In the genomic region with DNA sequence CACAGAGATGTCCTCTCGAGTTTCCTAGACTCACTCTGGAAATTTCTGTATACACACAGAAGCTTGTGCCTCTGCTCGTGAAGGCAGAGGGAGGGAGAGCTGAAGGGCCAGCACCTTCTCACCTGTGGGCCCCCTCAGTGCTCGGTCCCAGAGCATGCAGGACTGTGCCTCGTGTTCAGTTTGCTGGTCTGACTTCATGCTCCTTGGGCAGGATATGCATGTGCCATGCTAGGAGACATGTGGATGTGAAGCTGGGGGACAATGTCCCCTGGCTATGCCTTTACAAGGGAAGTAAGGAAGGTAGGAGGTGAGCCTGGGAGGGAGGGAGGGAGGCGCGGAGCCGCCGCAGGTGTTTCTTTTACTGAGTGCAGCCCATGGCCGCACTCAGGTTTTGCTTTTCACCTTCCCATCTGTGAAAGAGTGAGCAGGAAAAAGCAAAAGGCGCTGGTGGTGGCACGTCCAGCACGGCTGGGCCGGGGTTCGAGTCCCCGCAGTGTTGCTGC, we compare ENCODE assay signal across 9 cellular contexts. TPM values are rescaled to one million over a fixed set of nuclear protein-coding genes. Genes with fewer than 3 reads are reported as not detected.
DNase-seq lines count a peak whose midpoint lies in the region; ATAC-seq, FAIRE-seq and TF ChIP-seq lines count a peak whose summit lies in the region.
"Had no signal": no experiment of that assay in that cellular context is flagged by ENCODE, and none has a peak within 500 bp of the region (broad histone marks: within the 10 kb centered on the region; RNA-seq: fewer than 3 reads in every experiment).

No MANE protein-coding gene starts in this region.

- intact Hi-C loops in OCI-LY7 (cut with micrococcal nuclease; ENCODE audit: unreplicated experiment), result no loop called here

- H3K27me3 ChIP-seq in bronchial epithelial cell (ENCODE audit: control insufficient read depth, insufficient read depth, low read length), result no peaks in the 10 kb centered on the region

- H4K20me1 ChIP-seq in OCI-LY7 (ENCODE audit: insufficient read depth, low read length), result no peaks in the 10 kb centered on the region

- H3K4me3 ChIP-seq in AG10803 (ENCODE audit: low read length) (no peak overlapping the region), OCI-LY7 (ENCODE audit: low read depth, low read length, poor library complexity, severe bottlenecking) (no peak overlapping the region), bronchial epithelial cell (ENCODE audit: low read depth, low read length) (no peak overlapping the region), mesodermal cell (ENCODE audit: extremely low read depth, insufficient read depth, low read length, poor library complexity, severe bottlenecking) (no peak overlapping the region)

- H3K27ac ChIP-seq in OCI-LY7 (ENCODE audit: low read depth, low read length, poor library complexity, severe bottlenecking), result peak overlapping the region; percentile 93
- peak overlapping the region; percentile 66 for H3K27ac ChIP-seq in mesodermal cell (ENCODE audit: low read depth, low read length, severe bottlenecking)

- peaks cover 6% of the 10 kb centered on the region; the same call in 1 of the 2 replicates for H3K79me2 ChIP-seq in OCI-LY7 (ENCODE audit: insufficient read depth, low read depth, low read length)

- H3K36me3 ChIP-seq in OCI-LY7 (ENCODE audit: insufficient read depth, low read length) (no peaks in the 10 kb centered on the region), bronchial epithelial cell (ENCODE audit: control insufficient read depth, insufficient read depth, low read length) (peaks cover 14% of the 10 kb centered on the region), mesodermal cell (ENCODE audit: control insufficient read depth, insufficient read depth, low read length) (peaks cover 45% of the 10 kb centered on the region)

- H3K4me1 ChIP-seq in OCI-LY7 (ENCODE audit: insufficient read depth, low read length, poor library complexity, severe bottlenecking) (peaks cover 79% of the 10 kb centered on the region), mesodermal cell (ENCODE audit: control insufficient read depth, insufficient read depth, low read length, poor library complexity, severe bottlenecking) (peaks cover 35% of the 10 kb centered on the region)

- peak overlapping the region; percentile 74; the same call in 1 of the 2 replicates for H3K4me2 ChIP-seq in OCI-LY7 (ENCODE audit: low read length)

- no peaks in the 10 kb centered on the region for H3K9me3 ChIP-seq in OCI-LY7 (ENCODE audit: low read length)
- H3K9me3 ChIP-seq in mesodermal cell (ENCODE audit: control insufficient read depth, low read length), result no peaks in the 10 kb centered on the region

- no TSS peak for BruUV-seq in OCI-LY7 (replicated peaks; lab: Mats Ljungman, UMichigan)

- POLR2A ChIA-PET in OCI-LY7 (lab: Charles Lee), result interaction anchor here (0.7 to 2.0 kb wide), 3 partner anchors 12 to 226 kb away, joined by 4 to 6 read pairs (median 4); no protein-coding TSS in a partner anchor

- no peaks in the 10 kb centered on the region for H3K9me2 ChIP-seq in OCI-LY7 (ENCODE audit: insufficient read depth, low read length)

- 97 to 100% methylated on average over 5 to 14 of the region's 15 CpGs for WGBS in mesodermal cell (ENCODE audit: insufficient coverage in 2 of 2), 2 experiments

- DNase-seq in AG10803 (ENCODE audit: low read depth), result peak; percentile 34
- no peak for DNase-seq in OCI-LY7 (ENCODE audit: low spot score)
- DNase-seq in bronchial epithelial cell (ENCODE audit: low read depth), result peak; percentile 49
- no peak for DNase-seq in GM19239 (ENCODE audit: insufficient read length, low spot score)
- DNase-seq in DMS153 treated with DMSO at 0.1 percent for 48 hours (lab: John Stamatoyannopoulos, UW; ENCODE audit: unreplicated experiment), result no peak
- DNase-seq in HuH-7 (ENCODE audit: low spot score), result no peak
- DNase-seq: DMS 273 treated with DMSO at 0.1 percent for 48 hours had no signal

- FAIRE-seq in bronchial epithelial cell (lab: Jason Lieb, UNC), result no peak
- FAIRE-seq in GM19239 (lab: Jason Lieb, UNC), result no peak

- H2AFZ ChIP-seq in OCI-LY7 (ENCODE audit: low read length), result no peak overlapping the region

- CTCF ChIA-PET in OCI-LY7 (lab: Charles Lee; ENCODE audit: unreplicated experiment), result interaction anchor here (0.5 kb wide), 1 partner anchor 32 kb away, joined by 3 read pairs; no protein-coding TSS in a partner anchor

- ATAC-seq in HG03571 (IDR thresholded peaks at IDR 0.05; ENCODE audit: unreplicated experiment), result no peak

- TF ChIP-seq CTCF in AG10803 (conservative IDR thresholded peaks at IDR 0.05; ENCODE audit: low read length) (no peak), OCI-LY7 (conservative IDR thresholded peaks at IDR 0.05; ENCODE audit: low read length) (no peak), bronchial epithelial cell (IDR thresholded peaks at IDR 0.05; ENCODE audit: insufficient read depth, low read length, severe bottlenecking) (no peak)

RNA-seq across cellular contexts. Expression of gene NEAT1, which starts 22.6 kb away (rescaled TPM):
- total RNA-seq in OCI-LY7 (2014; rRNA removed; shearing (Covaris generic)), result 30.1 and 52.2 TPM in 2 replicates
- total RNA-seq in OCI-LY7 (2022) (390 and 440 TPM in 2 replicates), bronchial epithelial cell (114 and 133 TPM in 2 replicates)
- 32.4 TPM for polyA plus RNA-seq in mesodermal cell (2013, experiment 1 of 2)
- 28.8 TPM for polyA plus RNA-seq in mesodermal cell (2013, experiment 2 of 2)

RNA-seq across cellular contexts. Expression of gene MALAT1, which starts 53.7 kb away (rescaled TPM):
- total RNA-seq in OCI-LY7 (2014; rRNA removed; shearing (Covaris generic)), result 3,446 and 3,598 TPM in 2 replicates
- total RNA-seq in OCI-LY7 (2022), result 5,974 and 7,097 TPM in 2 replicates
- total RNA-seq in bronchial epithelial cell, result 11,095 and 16,401 TPM in 2 replicates
- 1,431 TPM for polyA plus RNA-seq in mesodermal cell (2013, experiment 1 of 2)
- polyA plus RNA-seq in mesodermal cell (2013, experiment 2 of 2), result 2,018 TPM

RNA-seq across cellular contexts. Expression of gene FRMD8, which starts 58.7 kb away (rescaled TPM):
- 36.7 and 55.8 TPM in 2 replicates for total RNA-seq in OCI-LY7 (2014; rRNA removed; shearing (Covaris generic))
- total RNA-seq in OCI-LY7 (2022), result 31.5 and 37.6 TPM in 2 replicates
- 21.9 and 66.6 TPM in 2 replicates for total RNA-seq in bronchial epithelial cell
- polyA plus RNA-seq in mesodermal cell (2013, experiment 1 of 2), result 58.2 TPM
- polyA plus RNA-seq in mesodermal cell (2013, experiment 2 of 2), result 48.4 TPM

Comparison
In these comparisons a context has a peak if more than half of its experiments do, and no peak if none do; other contexts are left out.
1. DNase-seq: peak in AG10803 (single experiment) and bronchial epithelial cell (single experiment); none in OCI-LY7 (single experiment), GM19239 (single experiment), DMS153 treated with DMSO at 0.1 percent for 48 hours (single experiment) and HuH-7 (single experiment).